8 cellular contexts compared by ENCODE assay signal in genomic region chr4:76212851-76213414, GRCh38. TPM values are rescaled to one million over a fixed set of nuclear protein-coding genes. Genes with fewer than 3 reads are reported as not detected.
A peak's percentile ranks its signal among the peaks of the same experiment; 100 is the strongest.
DNase-seq lines count a peak whose midpoint lies in the region; ATAC-seq, FAIRE-seq and TF ChIP-seq lines count a peak whose summit lies in the region.

No MANE protein-coding gene starts in this region.

- WGBS in A549 (ENCODE audit: missing lambda C conversion rate): 14% methylated on average over 13 of the region's 14 CpGs
- WGBS in mammary epithelial cell (ENCODE audit: low coverage, missing lambda C conversion rate): 4% methylated on average over 14 of the region's 14 CpGs

- H3K4me1 ChIP-seq in A549 (peaks cover 37% of the 10 kb centered on the region), mammary epithelial cell (ENCODE audit: insufficient read depth, low read length) (peaks cover 39% of the 10 kb centered on the region)

- TSS peak; percentile 21 for BruUV-seq in mammary epithelial cell (replicated peaks; lab: Mats Ljungman, UMichigan)

- H3K36me3 ChIP-seq in mammary epithelial cell (ENCODE audit: insufficient read depth, low read length): no peaks in the 10 kb centered on the region

- peak overlapping the region; percentile 96 for H2AFZ ChIP-seq in mammary epithelial cell (ENCODE audit: low read depth, low read length)

- CTCF ChIA-PET in A549 (lab: Yijun Ruan, JAX): interaction anchor here (1.0 to 1.3 kb wide), 2 partner anchors 12 to 33 kb away, joined by 4 to 5 read pairs; no protein-coding TSS in a partner anchor
- CTCF ChIA-PET in mammary epithelial cell (lab: Charles Lee; ENCODE audit: low non-redundant PET): no interaction called here

- TF ChIP-seq CTCF in A549 (IDR thresholded peaks at IDR 0.05) (no peak), mammary epithelial cell (conservative IDR thresholded peaks at IDR 0.05 in 1 of 2, IDR thresholded peaks at IDR 0.05 in 1 of 2; ENCODE audit: extremely low read depth in 1 of 2, insufficient read depth in 1 of 2, low read depth in 1 of 2, low read length in 2 of 2) (no peak)

- H3K27ac ChIP-seq in A549 (peak overlapping the region; percentile 98 to 99), mammary epithelial cell (ENCODE audit: insufficient read depth, low read depth, low read length) (peak overlapping the region; percentile 77)

- DNase-seq in A549 (ENCODE audit: low read depth in 1 of 2, low spot score in 1 of 2) (peak; percentile 9 to 20), T follicular helper cell (ENCODE audit: low read depth) (peak; percentile 41), mammary epithelial cell (peak; percentile 51), left lobe of liver (ENCODE audit: low spot score) (no peak), GM19238 (ENCODE audit: insufficient read length, low spot score) (no peak), DMS153 (lab: John Stamatoyannopoulos, UW) (no peak)
- DNase-seq in stimulated activated CD8-positive, alpha-beta memory T cell treated with anti-CD3 and anti-CD28 coated beads, Interleukin-7, amount 100 ng/mL, for 4 hours (ENCODE audit: low read depth in 2 of 2): peak; percentile 5 to 6

- ATAC-seq in A549 (peak; percentile 62 to 72), GM21619 (IDR thresholded peaks at IDR 0.05; ENCODE audit: unreplicated experiment) (peak; percentile 23), left lobe of liver (peak; percentile 12)

- no peaks in the 10 kb centered on the region for H3K27me3 ChIP-seq in mammary epithelial cell (ENCODE audit: insufficient read depth, low read length)

- peak overlapping the region; percentile 87 for H3K9ac ChIP-seq in mammary epithelial cell (ENCODE audit: insufficient read depth, low read length)

- in situ Hi-C loops in mammary epithelial cell (cut with MboI; ENCODE audit: low sequenced_read_pairs in 2 of 2): no loop called here

- TF ChIP-seq EP300 in A549 (IDR thresholded peaks at IDR 0.05): no peak

- no peaks in the 10 kb centered on the region for H4K20me1 ChIP-seq in mammary epithelial cell (ENCODE audit: insufficient read depth, low read length)

- TF ChIP-seq RAD21 in A549 (conservative IDR thresholded peaks at IDR 0.05 in 1 of 2, IDR thresholded peaks at IDR 0.05 in 1 of 2): no peak

- dilution Hi-C loops in mammary epithelial cell (cut with HindIII; ENCODE audit: low sequenced_read_pairs): no loop called here

- TF ChIP-seq POLR2A in A549 (IDR thresholded peaks at IDR 0.05; ENCODE audit: low read length): no peak

- peaks cover 52% of the 10 kb centered on the region for H3K79me2 ChIP-seq in mammary epithelial cell (ENCODE audit: insufficient read depth, low read length)

- peak overlapping the region; percentile 98 for H3K4me2 ChIP-seq in A549
- peak overlapping the region; percentile 85 for H3K4me2 ChIP-seq in mammary epithelial cell (ENCODE audit: insufficient read depth, low read depth, low read length)

- POLR2A ChIA-PET in A549 (lab: Yijun Ruan, JAX): interaction anchor here (0.5 to 1.8 kb wide), 5 partner anchors 20 to 94 kb away, joined by 3 to 5 read pairs (median 3); no protein-coding TSS in a partner anchor

- no peaks in the 10 kb centered on the region for H3K9me3 ChIP-seq in A549
- no peaks in the 10 kb centered on the region for H3K9me3 ChIP-seq in mammary epithelial cell (replicated peaks; ENCODE audit: insufficient read depth, low read length)

- intact Hi-C loops in mammary epithelial cell (cut with micrococcal nuclease): loop anchor here (1.0 to 2.0 kb wide), 3 partner anchors 18 to 94 kb away; no protein-coding TSS in a partner anchor

- no peak for FAIRE-seq in A549 (lab: Jason Lieb, UNC)

- H3K4me3 ChIP-seq in A549 (peak overlapping the region; percentile 78), mammary epithelial cell (replicated peaks in 1 of 3; ENCODE audit: insufficient read depth in 1 of 3, low read depth in 2 of 3, low read length in 3 of 3) (peak overlapping the region; percentile 87 to 90 (median 89))

TF ChIP-seq in A549, 52 proteins besides CTCF, POLR2A, EP300 and RAD21 (continues in another document):
- TF ChIP-seq HDAC2 (IDR thresholded peaks at IDR 0.05) (no peak), CHD2 (IDR thresholded peaks at IDR 0.05; ENCODE audit: low read length, partially characterized antibody) (no peak), BCL3 (IDR thresholded peaks at IDR 0.05) (no peak), USF2 (IDR thresholded peaks at IDR 0.05) (no peak), HOXA7 (CRISPR knock-in tag; IDR thresholded peaks at IDR 0.05) (no peak), RNF2 (IDR thresholded peaks at IDR 0.05; ENCODE audit: borderline replicate concordance, low read depth) (no peak), REST (IDR thresholded peaks at IDR 0.05) (no peak), HEYL (CRISPR knock-in tag; IDR thresholded peaks at IDR 0.05) (no peak), MYC (IDR thresholded peaks at IDR 0.05; ENCODE audit: borderline replicate concordance, low read length) (no peak), SMC3 (IDR thresholded peaks at IDR 0.05) (no peak), ATOH8 (CRISPR knock-in tag; IDR thresholded peaks at IDR 0.05; ENCODE audit: low read depth) (no peak), EHMT2 (IDR thresholded peaks at IDR 0.05; ENCODE audit: low read depth) (no peak)

RNA-seq across cellular contexts. Expression of gene SCARB2, which starts 0.7 kb away (rescaled TPM):
- polyA plus RNA-seq in A549 (2011; rRNA removed): 65.4 and 73.4 TPM in 2 replicates
- 14.4 and 15.0 TPM in 2 replicates for polyA plus RNA-seq in A549 (2012; cell fraction: cytosol; rRNA removed)
- polyA plus RNA-seq in A549 (2012; cell fraction: nucleus; rRNA removed): 11.6 and 16.1 TPM in 2 replicates
- 44.3 to 48.8 TPM (median 47.2 TPM) in 3 replicates for polyA plus RNA-seq in A549 (2017; fragmentation: RNase III; extraction: RNeasy Plus Mini Kit Qiagen cat#74134 plus additional on column Dnase treatment)
- 65.3 and 65.8 TPM in 2 replicates for polyA minus RNA-seq in A549 (2011; rRNA and poly(A)+ RNA removed)
- total RNA-seq in mammary epithelial cell: 100 to 1,000 TPM in 1 of 2 donors, 10 to 100 TPM in 1; 75.6 to 103 TPM
- polyA plus RNA-seq in mammary epithelial cell: 41.9 TPM
- 131 TPM for polyA minus RNA-seq in mammary epithelial cell
- total RNA-seq in left lobe of liver: 104 TPM

RNA-seq across cellular contexts. Expression of gene FAM47E, which starts 38.6 kb away (rescaled TPM):
- 0.65 and 0.85 TPM in 2 replicates for polyA plus RNA-seq in A549 (2011; rRNA removed)
- polyA plus RNA-seq in A549 (2012; cell fraction: cytosol; rRNA removed): 0.10 and 0.20 TPM in 2 replicates
- 0.02 TPM in 1 of 2 replicates, not detected in the other for polyA plus RNA-seq in A549 (2012; cell fraction: nucleus; rRNA removed)
- 0.08 to 0.26 TPM (median 0.23 TPM) in 3 replicates for polyA plus RNA-seq in A549 (2017; fragmentation: RNase III; extraction: RNeasy Plus Mini Kit Qiagen cat#74134 plus additional on column Dnase treatment)
- 0.08 and 0.19 TPM in 2 replicates for polyA minus RNA-seq in A549 (2011; rRNA and poly(A)+ RNA removed)
- 1 to 10 TPM in 1 of 2 donors, under 1 TPM in 1; 0.80 to 1.5 TPM for total RNA-seq in mammary epithelial cell
- polyA plus RNA-seq in mammary epithelial cell: 0.23 TPM
- polyA minus RNA-seq in mammary epithelial cell: not detected
- total RNA-seq in left lobe of liver: 3.3 TPM

Comparison
In these comparisons a context has a peak if more than half of its experiments do, and no peak if none do; other contexts are left out.
1. ATAC-seq: peak in every context shown above with its lines; median percentile 67 in A549; 23 in GM21619; 12 in left lobe of liver.
2. DNase-seq: peak in A549 (2 of 2), T follicular helper cell (single experiment), mammary epithelial cell (single experiment) and stimulated activated CD8-positive, alpha-beta memory T cell treated with anti-CD3 and anti-CD28 coated beads, Interleukin-7, amount 100 ng/mL, for 4 hours (2 of 2); none in left lobe of liver (single experiment), GM19238 (single experiment) and DMS153 (single experiment).